21 cellular contexts compared by ENCODE assay signal in the genomic region with DNA sequence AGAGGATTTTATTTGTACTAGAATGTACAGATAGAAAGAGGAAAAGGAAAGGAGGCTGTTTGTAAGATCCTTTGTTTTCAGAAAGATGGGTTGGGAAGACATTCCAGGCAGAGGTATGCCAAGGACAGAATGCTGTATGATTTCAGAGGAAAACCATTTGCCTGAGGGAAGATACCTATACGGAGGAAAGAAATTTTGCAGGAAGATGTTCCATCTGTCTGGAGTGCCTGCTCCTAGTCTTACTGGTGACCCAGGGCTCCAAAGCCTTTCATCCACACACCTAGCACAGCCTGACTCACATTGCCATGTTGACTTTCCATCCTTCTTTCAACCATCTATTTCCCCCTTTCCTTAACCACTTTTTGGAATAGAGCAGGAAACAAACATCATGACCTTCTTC.
"Had no signal": no experiment of that assay in that cellular context is flagged by ENCODE, and none has a peak within 500 bp of the region (broad histone marks: within the 10 kb centered on the region; RNA-seq: fewer than 3 reads in every experiment).

No MANE protein-coding gene starts in this region.

- ATAC-seq: left ventricle myocardium superior; sciatic nerve; stimulated activated effector memory CD8-positive, alpha-beta T cell treated with anti-CD3 and anti-CD28 coated beads, Interleukin-12 subunit alpha, Interleukin-12 subunit beta, amount 100 ng/mL, for 72 hours had no signal

- H3K36me3 ChIP-seq: stomach, suprapubic skin, tibial nerve had no signal

- H3K4me3 ChIP-seq: stomach, suprapubic skin, tibial nerve had no signal

- H3K27me3 ChIP-seq: stomach, suprapubic skin, tibial nerve had no signal

- FAIRE-seq: endometrium, small intestine, TTC549, urothelium cell line had no signal

- H3K4me1 ChIP-seq: stomach, suprapubic skin, tibial nerve had no signal

- H3K27ac ChIP-seq: stomach, suprapubic skin, tibial nerve had no signal

- H3K9me3 ChIP-seq: stomach, suprapubic skin had no signal

- DNase-seq: activated gamma-delta T cell treated with Interleukin-2 at 50 U/mL for 16 hours; activated T-cell treated with anti-CD3 and anti-CD28 coated beads, Interleukin-2, amount 50 U/mL, for 1 hour; aorta; caudate nucleus; effector CD4-positive, alpha-beta T cell; erythroblast; foreskin fibroblast; kidney glomerular epithelial cell; left ventricle myocardium superior; nephron progenitor cell; posterior cingulate gyrus; small intestine; stimulated activated CD4-positive, alpha-beta T cell treated with anti-CD3 and anti-CD28 coated beads, Interleukin-2, amount 100 ng/mL, for 24 hours; stomach had no signal
